In the genomic region with DNA sequence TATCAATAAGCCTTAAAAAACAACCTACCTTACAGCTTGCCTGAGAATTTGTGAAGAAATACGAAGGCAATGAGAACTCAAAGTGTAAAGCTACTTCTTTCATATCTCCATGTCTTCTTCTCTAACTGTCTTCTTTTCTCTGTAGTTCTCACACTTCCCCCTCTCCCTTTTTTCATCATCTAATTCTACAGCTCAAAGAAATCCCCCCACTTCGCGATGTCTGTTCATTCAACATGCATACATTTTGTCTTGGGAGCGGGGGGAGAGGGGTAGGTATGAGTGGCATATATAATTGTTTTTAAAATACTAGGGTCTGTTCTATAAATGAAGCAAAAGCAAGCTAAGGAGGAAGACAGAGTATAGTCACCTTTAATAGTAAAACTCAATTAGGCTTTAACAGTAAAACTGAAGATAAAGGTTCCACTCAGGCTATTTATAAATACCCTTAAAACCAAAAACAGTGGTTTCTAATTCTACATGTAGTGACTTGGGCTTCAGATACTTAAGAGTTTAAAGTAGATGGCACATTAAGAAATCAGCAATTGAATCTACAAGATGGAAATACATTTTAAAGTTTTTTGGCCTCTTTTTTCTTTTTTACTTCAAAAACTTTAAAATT, we compare ENCODE assay signal across 10 cellular contexts.
DNase-seq lines count a peak whose midpoint lies in the region; ATAC-seq and TF ChIP-seq lines count a peak whose summit lies in the region.
"Had no signal": no experiment of that assay in that cellular context is flagged by ENCODE, and none has a peak within 500 bp of the region (broad histone marks: within the 10 kb centered on the region; RNA-seq: fewer than 3 reads in every experiment).

No MANE protein-coding gene starts in this region.

- H3K4me1 Mint-ChIP-seq in T-helper 2 cell treated with Interferon-gamma antibody and Interleukin-4, amounts not matched to agents 5 μg/mL and 100 μg/mL, for 36 hours (ENCODE audit: low read depth), result peaks cover 36% of the 10 kb centered on the region
- H3K4me1 Mint-ChIP-seq in naive thymus-derived CD8-positive, alpha-beta T cell, result peaks cover 30 to 84% (median 80%) of the 10 kb centered on the region in 4 donors

- DNase-seq in T-helper 2 cell treated with Interferon-gamma antibody and Interleukin-4, amounts not matched to agents 5 μg/mL and 100 μg/mL, for 36 hours (ENCODE audit: low spot score), result no peak
- DNase-seq in T-helper 2 cell (no peak), epidermal melanocyte (ENCODE audit: insufficient read length, low spot score) (no peak), sigmoid colon (no peak), foreskin melanocyte (no peak)
- DNase-seq in naive thymus-derived CD8-positive, alpha-beta T cell, result no peak
- DNase-seq: amygdala had no signal

- H3K4me3 Mint-ChIP-seq in T-helper 2 cell treated with Interferon-gamma antibody and Interleukin-4, amounts not matched to agents 5 μg/mL and 100 μg/mL, for 36 hours, result peak overlapping the region; percentile 81
- H3K4me3 Mint-ChIP-seq in naive thymus-derived CD8-positive, alpha-beta T cell, result peak overlapping the region; percentile 70 to 94 (median 88)

- H3K27ac Mint-ChIP-seq in T-helper 2 cell treated with Interferon-gamma antibody and Interleukin-4, amounts not matched to agents 5 μg/mL and 100 μg/mL, for 36 hours, result peak overlapping the region; percentile 86
- H3K27ac Mint-ChIP-seq in naive thymus-derived CD8-positive, alpha-beta T cell, result peak overlapping the region; percentile 90 to 97 (median 94)

- peaks cover 22% of the 10 kb centered on the region for H3K36me3 Mint-ChIP-seq in T-helper 2 cell treated with Interferon-gamma antibody and Interleukin-4, amounts not matched to agents 5 μg/mL and 100 μg/mL, for 36 hours (ENCODE audit: low read depth)
- H3K36me3 Mint-ChIP-seq in naive thymus-derived CD8-positive, alpha-beta T cell, result peaks cover 12 to 17% (median 15%) of the 10 kb centered on the region in 3 donors

- WGBS in sigmoid colon, 2 donors, result 69 to 92% methylated on average over 4 of the region's 4 CpGs

- H3K27me3 ChIP-seq in HUES6 (ENCODE audit: control insufficient read depth, insufficient read depth, low read length) (no peaks in the 10 kb centered on the region), sigmoid colon (no peaks in the 10 kb centered on the region)

- no peak for TF ChIP-seq POLR2A in sigmoid colon (IDR thresholded peaks at IDR 0.05)

- H3K9ac ChIP-seq in HUES6 (ENCODE audit: low read length), result peak overlapping the region; percentile 48

- H3K27ac ChIP-seq in HUES6 (ENCODE audit: low read depth, low read length) (peak overlapping the region; percentile 79; the same call in 1 of the 2 replicates), sigmoid colon (no peak overlapping the region)

- no peak for TF ChIP-seq CTCF in sigmoid colon (IDR thresholded peaks at IDR 0.05)

- intact Hi-C loops in sigmoid colon (cut with DNase I), result no loop called here

- POLR2A ChIA-PET in naive thymus-derived CD8-positive, alpha-beta T cell (lab: Charles Lee), result interaction anchor here (0.8 to 2.0 kb wide), 7 partner anchors 14 to 260 kb away, joined by 3 to 16 read pairs (median 5); a partner anchor contains a TSS

- peaks cover 42% of the 10 kb centered on the region for H3K4me1 ChIP-seq in HUES6 (ENCODE audit: control insufficient read depth, insufficient read depth, low read length)
- peaks cover 0 to 26% (median 8%) of the 10 kb centered on the region in 4 donors for H3K4me1 ChIP-seq in sigmoid colon

- H3K36me3 ChIP-seq in HUES6 (ENCODE audit: control insufficient read depth, insufficient read depth, low read length) (no peaks in the 10 kb centered on the region), sigmoid colon (no peaks in the 10 kb centered on the region)

- H3K4me3 ChIP-seq in HUES6 (ENCODE audit: low read depth, low read length), result peak overlapping the region; percentile 53
- no peak overlapping the region for H3K4me3 ChIP-seq in sigmoid colon

- H3K9me3 Mint-ChIP-seq in T-helper 2 cell treated with Interferon-gamma antibody and Interleukin-4, amounts not matched to agents 5 μg/mL and 100 μg/mL, for 36 hours, result peaks cover 17% of the 10 kb centered on the region
- peaks cover 0 to 12% (median 4%) of the 10 kb centered on the region in 9 donors for H3K9me3 Mint-ChIP-seq in naive thymus-derived CD8-positive, alpha-beta T cell

- peak; percentile 46 for ATAC-seq in HG02571 (IDR thresholded peaks at IDR 0.05; ENCODE audit: unreplicated experiment)
- ATAC-seq in naive thymus-derived CD8-positive, alpha-beta T cell, result peak; percentile 17 to 38
- ATAC-seq: Panc1 had no signal

- no peak for TF ChIP-seq EP300 in sigmoid colon (IDR thresholded peaks at IDR 0.05)

- no peaks in the 10 kb centered on the region for H3K27me3 Mint-ChIP-seq in T-helper 2 cell treated with Interferon-gamma antibody and Interleukin-4, amounts not matched to agents 5 μg/mL and 100 μg/mL, for 36 hours (ENCODE audit: low read depth)
- H3K27me3 Mint-ChIP-seq in naive thymus-derived CD8-positive, alpha-beta T cell, result no peaks in the 10 kb centered on the region

- no peaks in the 10 kb centered on the region for H3K9me3 ChIP-seq in HUES6 (ENCODE audit: control insufficient read depth, insufficient read depth, low read depth, low read length)
- H3K9me3 ChIP-seq in sigmoid colon, result no peaks in the 10 kb centered on the region
